ENCODE assay signal across 16 cellular contexts in the genomic region with DNA sequence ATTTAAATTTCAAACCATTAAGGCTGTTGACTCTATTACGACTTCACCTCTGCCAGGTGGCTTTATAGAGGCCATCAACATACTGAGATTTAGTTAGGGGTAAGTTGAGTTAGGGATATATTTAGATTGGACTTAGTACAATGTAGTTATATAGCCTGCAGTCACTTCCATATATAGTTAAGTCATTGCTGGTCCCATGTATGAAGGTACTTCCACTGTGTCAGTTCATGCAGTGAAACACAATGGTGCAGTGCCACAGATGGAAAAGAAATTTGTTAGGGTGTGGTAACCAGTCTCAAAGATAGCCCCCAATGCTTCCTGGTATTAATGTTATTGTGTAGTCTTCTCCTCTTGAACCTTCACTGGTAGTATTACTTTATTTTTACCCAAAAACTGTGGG. TPM values are rescaled to one million over a fixed set of nuclear protein-coding genes. Genes with fewer than 3 reads are reported as not detected.
DNase-seq lines count a peak whose midpoint lies in the region; ATAC-seq, FAIRE-seq and TF ChIP-seq lines count a peak whose summit lies in the region.
"Had no signal": no experiment of that assay in that cellular context is flagged by ENCODE, and none has a peak within 500 bp of the region (broad histone marks: within the 10 kb centered on the region; RNA-seq: fewer than 3 reads in every experiment).

No MANE protein-coding gene starts in this region.

- H3K4me3 ChIP-seq in GM23248 (no peak overlapping the region), PC-3 (ENCODE audit: low read length) (no peak overlapping the region), osteoblast (ENCODE audit: insufficient read depth, low read length) (no peak overlapping the region)
- H3K4me3 ChIP-seq: PC-9 had no signal

- H3F3A ChIP-seq in GM23248 (ENCODE audit: insufficient read depth) (peaks cover 25% of the 10 kb centered on the region), PC-3 (ENCODE audit: low read length, unreplicated experiment) (no peaks in the 10 kb centered on the region)

- 98 to 100% methylated on average over 1 of the region's 1 CpG for WGBS in GM23248 (ENCODE audit: low coverage in 1 of 2, low lambda C conversion rate in 2 of 2, missing lambda C conversion rate in 2 of 2), 2 experiments

- no TSS peak for BruUV-seq in PC-3 (replicated peaks; lab: Mats Ljungman, UMichigan)

- H3K27me3 ChIP-seq in GM23248 (replicated peaks; ENCODE audit: insufficient read depth) (no peaks in the 10 kb centered on the region), PC-3 (ENCODE audit: low read length) (no peaks in the 10 kb centered on the region), osteoblast (ENCODE audit: insufficient read depth, low read length) (no peaks in the 10 kb centered on the region)

- POLR2A ChIA-PET in PC-3 (lab: Charles Lee; ENCODE audit: unreplicated experiment) = no interaction called here

- no peaks in the 10 kb centered on the region for H3K36me3 ChIP-seq in GM23248 (ENCODE audit: low read depth)
- no peaks in the 10 kb centered on the region for H3K36me3 ChIP-seq in PC-3 (ENCODE audit: low read depth, low read length)
- H3K36me3 ChIP-seq in osteoblast (ENCODE audit: insufficient read depth, low read length) = no peaks in the 10 kb centered on the region

- H3K79me2 ChIP-seq in GM23248 (ENCODE audit: insufficient read depth) = no peaks in the 10 kb centered on the region
- H3K79me2 ChIP-seq in PC-3 (ENCODE audit: low read length) = no peaks in the 10 kb centered on the region
- no peaks in the 10 kb centered on the region for H3K79me2 ChIP-seq in osteoblast (ENCODE audit: insufficient read depth, low read length)

- DNase-seq in GM23248 (no peak), PC-3 (no peak), epithelial cell of prostate (ENCODE audit: low read depth, low spot score) (no peak), osteoblast (ENCODE audit: insufficient read length, low spot score, missing footprints) (no peak), islet precursor cell (no peak), GM12892 (ENCODE audit: insufficient read length) (no peak), NCI-H2029 (lab: John Stamatoyannopoulos, UW) (no peak)
- DNase-seq: CD8-positive, alpha-beta T cell; DMS 273 treated with DMSO at 0.1 percent for 48 hours; Karpas-422; MM.1S; NCI-H1105; NCI-H1694 treated with DMSO at 0.1 percent for 48 hours; PC-9; SIG-M5 had no signal

- no peak for TF ChIP-seq CTCF in PC-3 (conservative IDR thresholded peaks at IDR 0.05; ENCODE audit: low read depth, low read length)
- no peak for TF ChIP-seq CTCF in osteoblast (IDR thresholded peaks at IDR 0.05; ENCODE audit: extremely low read depth, low read depth, low read length)

- H3K4me2 ChIP-seq in GM23248 (ENCODE audit: unreplicated experiment) = peak overlapping the region; percentile 24
- H3K4me2 ChIP-seq in PC-3 (ENCODE audit: low read length) = 0 out of 2 replicates have a peak overlapping the region, but pooled peaks have one; percentile 37
- no peak overlapping the region for H3K4me2 ChIP-seq in osteoblast (ENCODE audit: insufficient read depth, low read length)
- H3K4me2 ChIP-seq: PC-9 had no signal

- FAIRE-seq in GM12892 (lab: Jason Lieb, UNC) = no peak
- FAIRE-seq: HepG2 had no signal

- H3K9me3 ChIP-seq in GM23248 (ENCODE audit: low read depth) (no peaks in the 10 kb centered on the region), PC-3 (ENCODE audit: low read length) (no peaks in the 10 kb centered on the region), osteoblast (ENCODE audit: low read depth, low read length) (no peaks in the 10 kb centered on the region)

- in situ Hi-C loops in GM23248 (cut with MboI) = no loop called here

- H2AFZ ChIP-seq in GM23248 (no peak overlapping the region), PC-3 (ENCODE audit: low read length) (no peak overlapping the region), osteoblast (ENCODE audit: low read length) (no peak overlapping the region)
- H2AFZ ChIP-seq: PC-9 had no signal

- H3K9ac ChIP-seq in GM23248 (no peak overlapping the region), PC-3 (ENCODE audit: low read length) (no peak overlapping the region)

- TF ChIP-seq POLR2A in GM12892 (IDR thresholded peaks at IDR 0.05; ENCODE audit: low read depth, low read length) = no peak

- H3K27ac ChIP-seq in GM23248 = 0 out of 2 replicates have a peak overlapping the region, but pooled peaks have one; percentile 54
- H3K27ac ChIP-seq in PC-3 (ENCODE audit: low read length) = peak overlapping the region; percentile 65
- peak overlapping the region; percentile 52 for H3K27ac ChIP-seq in epithelial cell of prostate
- peak overlapping the region; percentile 72 for H3K27ac ChIP-seq in osteoblast (ENCODE audit: low read depth, low read length)
- H3K27ac ChIP-seq: PC-9 had no signal

- ATAC-seq in PC-3 = no peak
- ATAC-seq: CD8-positive, alpha-beta T cell; HepG2 had no signal

- no peaks in the 10 kb centered on the region for H4K20me1 ChIP-seq in GM23248 (ENCODE audit: insufficient read depth)
- H4K20me1 ChIP-seq in PC-3 (ENCODE audit: low read length) = no peaks in the 10 kb centered on the region
- H4K20me1 ChIP-seq in osteoblast (ENCODE audit: insufficient read depth, low read length) = no peaks in the 10 kb centered on the region

- CTCF ChIA-PET in PC-3 (lab: Charles Lee) = no interaction called here

- intact Hi-C loops in PC-3 (cut with micrococcal nuclease) = loop anchor here (1.0 kb wide), 1 partner anchor 12 kb away; a partner anchor contains a TSS

- peaks cover 35% of the 10 kb centered on the region for H3K4me1 ChIP-seq in GM23248 (ENCODE audit: insufficient read depth)
- peaks cover 35% of the 10 kb centered on the region for H3K4me1 ChIP-seq in PC-3 (ENCODE audit: insufficient read depth, low read length)
- H3K4me1 ChIP-seq in osteoblast (ENCODE audit: insufficient read depth, low read length) = peaks cover 31% of the 10 kb centered on the region

- H3K9me2 ChIP-seq in GM23248 (ENCODE audit: insufficient read depth) = no peaks in the 10 kb centered on the region
- no peaks in the 10 kb centered on the region for H3K9me2 ChIP-seq in PC-3 (replicated peaks; ENCODE audit: low read length)

RNA-seq across cellular contexts. Expression of a gene that starts 12.6 kb away (rescaled TPM):
- 4.2 and 6.2 TPM in 2 replicates for total RNA-seq in GM23248 (2014; rRNA removed; shearing (Covaris generic))
- polyA plus RNA-seq in GM23248 (2016; fragmentation: Nextera tagmentation; extraction: Ambion mirVana) = 9.0 and 10.2 TPM in 2 replicates
- total RNA-seq in PC-3 (2014; rRNA removed) (27.6 and 34.9 TPM in 2 replicates), osteoblast (1.8 TPM in 2 replicates)
- polyA plus RNA-seq in GM12892 (2012; ENCODE audit: missing spikeins) = not detected
